ENCODE assay signal across 21 cellular contexts in the genomic region with DNA sequence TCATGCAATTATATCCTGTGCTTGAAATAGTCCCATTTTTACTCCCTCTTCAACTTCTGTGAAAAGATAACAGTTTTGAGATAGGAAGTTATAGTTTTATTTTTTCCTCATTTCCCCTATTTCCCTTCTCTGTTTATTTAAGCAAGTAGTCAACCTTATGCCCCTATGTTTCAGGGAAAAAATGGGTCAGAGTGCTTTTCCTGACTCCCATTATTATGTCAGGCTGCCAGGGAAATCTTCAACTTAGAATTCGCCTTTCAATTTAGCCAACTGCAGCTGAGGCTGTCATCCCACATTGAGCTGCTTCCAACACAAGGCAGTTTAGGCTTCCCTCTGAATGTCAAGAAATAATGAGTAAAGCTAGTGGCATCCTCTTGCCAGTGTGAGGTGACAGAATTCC. TPM values are rescaled to one million over a fixed set of nuclear protein-coding genes. Genes with fewer than 3 reads are reported as not detected.
DNase-seq lines count a peak whose midpoint lies in the region; FAIRE-seq lines count a peak whose summit lies in the region.
"Had no signal": no experiment of that assay in that cellular context is flagged by ENCODE, and none has a peak within 500 bp of the region (broad histone marks: within the 10 kb centered on the region; RNA-seq: fewer than 3 reads in every experiment).

No MANE protein-coding gene starts in this region.

- DNase-seq in GM19239 (ENCODE audit: insufficient read length, low spot score) (no peak), dermis blood vessel endothelial cell (peak; percentile 7), pulmonary artery endothelial cell (ENCODE audit: low read depth, low spot score) (peak; percentile 8), middle frontal gyrus (ENCODE audit: extremely low spot score, low spot score) (no peak), anterior cingulate cortex (lab: John Stamatoyannopoulos, UW) (no peak)
- DNase-seq in activated naive CD4-positive, alpha-beta T cell treated with anti-CD3 and anti-CD28 coated beads, Interleukin-2, amount 50 U/mL, for 16 hours, result no peak
- DNase-seq: 8988T; ACHN; Calu3; CD4-positive, alpha-beta memory T cell; COR-L47; DMS153; DND-41; EL; GDM1; GM23248; H7; HCEC 1CT had no signal

- peak; percentile 26 for FAIRE-seq in GM19239 (lab: Jason Lieb, UNC)
- FAIRE-seq: GM12891, GM18507, H1 had no signal

RNA-seq across cellular contexts. Expression of a gene that starts 42.3 kb away (rescaled TPM):
- total RNA-seq in dermis blood vessel endothelial cell, result 8.5 and 9.8 TPM in 2 replicates
- total RNA-seq in pulmonary artery endothelial cell, result 6.4 and 6.5 TPM in 2 replicates

RNA-seq across cellular contexts. Expression of a gene that starts 46.1 kb away (rescaled TPM):
- total RNA-seq in dermis blood vessel endothelial cell (not detected in 2 replicates), pulmonary artery endothelial cell (0.11 and 0.13 TPM in 2 replicates)

Comparison
In these comparisons a context has a peak if more than half of its experiments do, and no peak if none do; other contexts are left out.
1. DNase-seq: peak in dermis blood vessel endothelial cell (single experiment) and pulmonary artery endothelial cell (single experiment); none in GM19239 (single experiment), activated naive CD4-positive, alpha-beta T cell treated with anti-CD3 and anti-CD28 coated beads, Interleukin-2, amount 50 U/mL, for 16 hours (single experiment), middle frontal gyrus (single experiment) and anterior cingulate cortex (0 of 58).